Comparison of ENCODE assay signal across 16 cellular contexts in genomic region chr10:80988755-80989154, GRCh38.
"Had no signal": no experiment of that assay in that cellular context is flagged by ENCODE, and none has a peak within 500 bp of the region (broad histone marks: within the 10 kb centered on the region; RNA-seq: fewer than 3 reads in every experiment).

No MANE protein-coding gene starts in this region.

- H3K36me3 ChIP-seq: esophagus muscularis mucosa, left lung, ovary, sigmoid colon, spleen, thoracic aorta had no signal

- H3K4me3 ChIP-seq: coronary artery, esophagus muscularis mucosa, left lung, mucosa of descending colon, ovary, sigmoid colon, spleen, thoracic aorta had no signal

- H3K27ac ChIP-seq: coronary artery, esophagus muscularis mucosa, left lung, ovary, sigmoid colon, spleen, thoracic aorta had no signal

- H3K9me3 ChIP-seq: esophagus muscularis mucosa, left lung, mucosa of descending colon, ovary, sigmoid colon, spleen, thoracic aorta had no signal

- ATAC-seq: left lung; mucosa of descending colon; naive thymus-derived CD4-positive, alpha-beta T cell; stimulated activated effector memory CD8-positive, alpha-beta T cell treated with anti-CD3 and anti-CD28 coated beads, Interleukin-12 subunit alpha, Interleukin-12 subunit beta, amount 100 ng/mL, for 72 hours had no signal

- DNase-seq: activated CD4-positive, alpha-beta T cell treated with anti-CD3 and anti-CD28 coated beads, Interleukin-2, amount 10 ng/mL, durations not matched to agents 24 days and 14 days; activated CD4-positive, CD25-positive, alpha-beta regulatory T cell; activated naive CD4-positive, alpha-beta T cell; activated naive CD8-positive, alpha-beta T cell treated with anti-CD3 and anti-CD28 coated beads, Interleukin-2, amount 10 ng/mL, durations not matched to agents 7 days and 5 days; central memory CD4-positive, alpha-beta T cell; left lung; mucosa of descending colon; naive thymus-derived CD4-positive, alpha-beta T cell; ovary; sigmoid colon; spleen; stimulated activated CD4-positive, alpha-beta T cell treated with anti-CD3 and anti-CD28 coated beads, Interleukin-2, amount 100 ng/mL, for 24 hours had no signal

- H3K27me3 ChIP-seq: esophagus muscularis mucosa, left lung, ovary, sigmoid colon, spleen had no signal

- H3K4me1 ChIP-seq: esophagus muscularis mucosa, left lung, sigmoid colon, spleen had no signal
